30 cellular contexts compared by ENCODE assay signal in the genomic region with DNA sequence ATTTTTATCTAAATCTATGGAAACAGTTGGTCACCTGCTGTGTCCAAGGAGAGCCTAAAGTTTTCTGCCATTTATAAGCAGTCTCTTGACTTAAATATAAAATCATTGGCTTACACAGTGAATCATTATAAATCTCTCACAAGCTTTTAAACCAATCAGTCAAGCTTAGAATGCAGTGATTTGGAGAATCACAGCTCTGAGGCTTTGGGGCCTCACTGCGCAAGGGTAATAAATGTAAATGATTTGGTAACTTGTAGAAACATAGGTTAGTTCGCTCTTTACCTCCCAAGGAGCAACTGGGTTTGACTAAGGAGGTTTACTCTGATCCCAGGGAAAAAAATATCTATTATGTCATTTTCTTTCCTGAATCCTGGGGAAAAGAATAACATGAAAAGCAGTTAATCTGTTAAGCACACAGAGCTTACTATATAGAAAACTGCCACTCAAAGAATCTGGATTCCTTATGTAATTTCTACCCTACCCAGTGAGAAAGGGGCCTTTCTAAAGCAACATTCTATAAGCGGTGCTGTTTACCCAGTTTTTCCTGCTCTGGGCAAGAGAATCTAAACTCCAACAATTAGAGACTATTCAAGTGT.
"Had no signal": no experiment of that assay in that cellular context is flagged by ENCODE, and none has a peak within 500 bp of the region (broad histone marks: within the 10 kb centered on the region; RNA-seq: fewer than 3 reads in every experiment).

No MANE protein-coding gene starts in this region.

- H3K9me3 ChIP-seq: esophagus squamous epithelium, heart right ventricle, left ventricle myocardium inferior, lower lobe of right lung, neutrophil, pancreas, right lobe of liver, stomach, thyroid gland, vagina had no signal

- H3K4me3 ChIP-seq: coronary artery, esophagus squamous epithelium, heart right ventricle, left ventricle myocardium inferior, lower lobe of right lung, pancreas, right lobe of liver, stomach, thyroid gland, vagina had no signal

- H3K27ac Mint-ChIP-seq: immature natural killer cell; naive thymus-derived CD8-positive, alpha-beta T cell; stimulated activated effector memory CD8-positive, alpha-beta T cell treated with anti-CD3 and anti-CD28 coated beads, Interleukin-12 subunit alpha, Interleukin-12 subunit beta, amount 100 ng/mL, for 72 hours had no signal

- H3K9me3 Mint-ChIP-seq: stimulated activated effector memory CD8-positive, alpha-beta T cell treated with anti-CD3 and anti-CD28 coated beads, Interleukin-12 subunit alpha, Interleukin-12 subunit beta, amount 100 ng/mL, for 72 hours had no signal

- H3K36me3 Mint-ChIP-seq: immature natural killer cell; stimulated activated effector memory CD8-positive, alpha-beta T cell treated with anti-CD3 and anti-CD28 coated beads, Interleukin-12 subunit alpha, Interleukin-12 subunit beta, amount 100 ng/mL, for 72 hours had no signal

- H3K4me3 Mint-ChIP-seq: immature natural killer cell; naive thymus-derived CD8-positive, alpha-beta T cell; stimulated activated effector memory CD8-positive, alpha-beta T cell treated with anti-CD3 and anti-CD28 coated beads, Interleukin-12 subunit alpha, Interleukin-12 subunit beta, amount 100 ng/mL, for 72 hours had no signal

- H3K4me1 Mint-ChIP-seq: immature natural killer cell; naive thymus-derived CD8-positive, alpha-beta T cell; stimulated activated effector memory CD8-positive, alpha-beta T cell treated with anti-CD3 and anti-CD28 coated beads, Interleukin-12 subunit alpha, Interleukin-12 subunit beta, amount 100 ng/mL, for 72 hours had no signal

- H3K4me1 ChIP-seq: esophagus squamous epithelium, heart right ventricle, left ventricle myocardium inferior, lower lobe of right lung, right lobe of liver, stomach, thyroid gland, vagina had no signal

- H3K27me3 ChIP-seq: esophagus squamous epithelium, heart right ventricle, neutrophil, pancreas, right lobe of liver, stomach, thyroid gland, vagina had no signal

- H3K27ac ChIP-seq: coronary artery, esophagus squamous epithelium, heart right ventricle, left ventricle myocardium inferior, lower lobe of right lung, neutrophil, pancreas, right lobe of liver, stomach, thyroid gland, vagina had no signal

- H3K36me3 ChIP-seq: esophagus squamous epithelium, heart right ventricle, left ventricle myocardium inferior, lower lobe of right lung, neutrophil, pancreas, right lobe of liver, stomach, thyroid gland, vagina had no signal

- FAIRE-seq: endometrium, keratinocyte, pancreas, small intestine had no signal

- DNase-seq: dermis blood vessel endothelial cell; effector memory CD4-positive, alpha-beta T cell; erythroblast; esophagus squamous epithelium; foreskin melanocyte; glutamatergic neuron; heart right ventricle; hippocampal formation; immature natural killer cell; left cardiac atrium; left ventricle myocardium inferior; lower lobe of right lung; naive thymus-derived CD8-positive, alpha-beta T cell; pancreas; retina; right lobe of liver; small intestine; stimulated activated CD4-positive, alpha-beta T cell treated with anti-CD3 and anti-CD28 coated beads, Interleukin-12 subunit alpha, Interleukin-12 subunit beta, amount 100 ng/mL, for 4 hours; stimulated activated CD4-positive, alpha-beta T cell treated with anti-CD3 and anti-CD28 coated beads, Interleukin-1b, Interleukin-23, amount 100 ng/mL, for 48 hours; stimulated activated CD4-positive, alpha-beta T cell treated with anti-CD3 and anti-CD28 coated beads, Interleukin-4, amount 100 ng/mL, for 24 hours; stimulated activated naive CD4-positive, alpha-beta T cell treated with Interleukin-2 at 50 U/mL for 16 hours; stomach; thyroid gland; trophoblast cell had no signal
